27 cellular contexts compared by ENCODE assay signal in genomic region chr17:30197416-30197815, GRCh38. TPM values are rescaled to one million over a fixed set of nuclear protein-coding genes. Genes with fewer than 3 reads are reported as not detected.
"Had no signal": no experiment of that assay in that cellular context is flagged by ENCODE, and none has a peak within 500 bp of the region (broad histone marks: within the 10 kb centered on the region; RNA-seq: fewer than 3 reads in every experiment).

No MANE protein-coding gene starts in this region.

- H3K4me2 ChIP-seq: hepatocyte had no signal

- H3K9me3 Mint-ChIP-seq: naive thymus-derived CD8-positive, alpha-beta T cell; nephron; neural crest cell; stimulated activated effector memory CD8-positive, alpha-beta T cell treated with anti-CD3 and anti-CD28 coated beads, Interleukin-12 subunit alpha, Interleukin-12 subunit beta, amount 100 ng/mL, for 72 hours; stimulated activated naive CD8-positive, alpha-beta T cell treated with anti-CD3 and anti-CD28 coated beads, Interleukin-15, Interleukin-2, amounts not matched to agents 100 ng/mL and 50 ng/mL, for 24 hours had no signal

- H3K9me3 ChIP-seq: heart right ventricle, left ventricle myocardium inferior, mucosa of descending colon, pancreas, psoas muscle, sigmoid colon, spleen, suprapubic skin, thoracic aorta, tibial artery, upper lobe of right lung had no signal

- H3K4me3 ChIP-seq: heart right ventricle, hepatocyte, left ventricle myocardium inferior, lung, mucosa of descending colon, pancreas, psoas muscle, sigmoid colon, spleen, suprapubic skin, thoracic aorta, tibial artery, upper lobe of right lung had no signal

- H3K4me1 ChIP-seq: left ventricle myocardium inferior, pancreas, psoas muscle, sigmoid colon, spleen, suprapubic skin, tibial artery, upper lobe of right lung had no signal

- DNase-seq: heart right ventricle; islet precursor cell; left ventricle myocardium inferior; midbrain; mucosa of descending colon; naive thymus-derived CD8-positive, alpha-beta T cell; nucleus accumbens; pancreas; posterior cingulate gyrus; psoas muscle; sigmoid colon; small intestine; spleen; stimulated activated CD4-positive, alpha-beta T cell treated with anti-CD3 and anti-CD28 coated beads, Interleukin-4, amount 100 ng/mL, for 24 hours; tibial artery; trophoblast cell; upper lobe of right lung had no signal

- H3K27ac ChIP-seq: heart right ventricle, hepatocyte, left ventricle myocardium inferior, pancreas, psoas muscle, sigmoid colon, spleen, suprapubic skin, thoracic aorta, tibial artery, upper lobe of right lung had no signal

- H3K4me3 Mint-ChIP-seq: naive thymus-derived CD8-positive, alpha-beta T cell; nephron; neural crest cell; stimulated activated effector memory CD8-positive, alpha-beta T cell treated with anti-CD3 and anti-CD28 coated beads, Interleukin-12 subunit alpha, Interleukin-12 subunit beta, amount 100 ng/mL, for 72 hours; stimulated activated naive CD8-positive, alpha-beta T cell treated with anti-CD3 and anti-CD28 coated beads, Interleukin-15, Interleukin-2, amounts not matched to agents 100 ng/mL and 50 ng/mL, for 24 hours had no signal

- H3K36me3 Mint-ChIP-seq: naive thymus-derived CD8-positive, alpha-beta T cell; stimulated activated effector memory CD8-positive, alpha-beta T cell treated with anti-CD3 and anti-CD28 coated beads, Interleukin-12 subunit alpha, Interleukin-12 subunit beta, amount 100 ng/mL, for 72 hours had no signal

- FAIRE-seq: pancreas, small intestine, urothelium cell line had no signal

- H2AFZ ChIP-seq: hepatocyte had no signal

- H3K4me1 Mint-ChIP-seq: nephron; neural crest cell; stimulated activated effector memory CD8-positive, alpha-beta T cell treated with anti-CD3 and anti-CD28 coated beads, Interleukin-12 subunit alpha, Interleukin-12 subunit beta, amount 100 ng/mL, for 72 hours had no signal

- H3K27me3 ChIP-seq: pancreas, sigmoid colon, suprapubic skin, upper lobe of right lung had no signal

- ATAC-seq: mucosa of descending colon; naive thymus-derived CD8-positive, alpha-beta T cell; pancreas; psoas muscle; stimulated activated effector memory CD8-positive, alpha-beta T cell treated with anti-CD3 and anti-CD28 coated beads, Interleukin-12 subunit alpha, Interleukin-12 subunit beta, amount 100 ng/mL, for 72 hours; upper lobe of right lung had no signal

- H3K79me2 ChIP-seq: hepatocyte had no signal

- H3K36me3 ChIP-seq: heart right ventricle, left ventricle myocardium inferior, pancreas, sigmoid colon, spleen, suprapubic skin, thoracic aorta, tibial artery, upper lobe of right lung had no signal

- H3K27ac Mint-ChIP-seq: nephron; stimulated activated naive CD8-positive, alpha-beta T cell treated with anti-CD3 and anti-CD28 coated beads, Interleukin-15, Interleukin-2, amounts not matched to agents 100 ng/mL and 50 ng/mL, for 24 hours had no signal

RNA-seq across cellular contexts. Expression of gene SLC6A4, which starts 38.1 kb away (rescaled TPM):
- total RNA-seq: mesenteric fat pad; naive thymus-derived CD8-positive, alpha-beta T cell; neural crest cell; psoas muscle had no signal
